In genomic region chr1:202968895-202969295, GRCh38 we compare ENCODE assay signal across 9 cellular contexts. TPM values are rescaled to one million over a fixed set of nuclear protein-coding genes. Genes with fewer than 3 reads are reported as not detected.
A peak's percentile ranks its signal among the peaks of the same experiment; 100 is the strongest.
DNase-seq lines count a peak whose midpoint lies in the region; ATAC-seq and TF ChIP-seq lines count a peak whose summit lies in the region.
"Had no signal": no experiment of that assay in that cellular context is flagged by ENCODE, and none has a peak within 500 bp of the region (broad histone marks: within the 10 kb centered on the region; RNA-seq: fewer than 3 reads in every experiment).

No MANE protein-coding gene starts in this region.

- no peak overlapping the region for H3K4me3 ChIP-seq in BJ (ENCODE audit: low read depth, low read length)
- no peak overlapping the region for H3K4me3 ChIP-seq in heart right ventricle
- H3K4me3 ChIP-seq: SK-N-MC had no signal

- H3K36me3 ChIP-seq in BJ (ENCODE audit: control insufficient read depth, insufficient read depth, low read length) (no peaks in the 10 kb centered on the region), heart right ventricle (peaks cover 0 to 17% (median 0%) of the 10 kb centered on the region in 9 donors)

- H3K9me3 ChIP-seq in heart right ventricle = no peaks in the 10 kb centered on the region

- 24 to 28% methylated on average over 5 of the region's 5 CpGs for WGBS in heart right ventricle, 2 donors

- DNase-seq in BJ (ENCODE audit: low read depth) (no peak), NCI-H82 treated with DMSO at 0.1 percent for 48 hours (lab: John Stamatoyannopoulos, UW; ENCODE audit: unreplicated experiment) (peak; percentile 83), heart right ventricle (peak in 1 of 2 donors; percentile 63), retina (peak; percentile 44)
- DNase-seq in activated naive CD4-positive, alpha-beta T cell treated with anti-CD3 and anti-CD28 coated beads, Interleukin-2, amount 50 U/mL, for 72 hours (ENCODE audit: low spot score in 2 of 2) = peak in 1 of 2 donors; percentile 36

- peak; percentile 66 for ATAC-seq in GM18511 (IDR thresholded peaks at IDR 0.05; ENCODE audit: unreplicated experiment)
- peak; percentile 70 for ATAC-seq in HG03354 (IDR thresholded peaks at IDR 0.05; ENCODE audit: poor library complexity, severe bottlenecking, unreplicated experiment)
- peak; percentile 57 to 70 for ATAC-seq in activated naive CD4-positive, alpha-beta T cell treated with anti-CD3 and anti-CD28 coated beads, Interleukin-2, amount 50 U/mL, for 72 hours
- peak in 7 of 8 donors; percentile 18 to 33 (median 29) for ATAC-seq in heart right ventricle
- ATAC-seq in HG03039 (IDR thresholded peaks at IDR 0.05; ENCODE audit: unreplicated experiment) = no peak

- CTCF ChIA-PET in BJ (lab: Yijun Ruan, JAX) = interaction anchor here (0.9 to 1.8 kb wide), 6 partner anchors 9 to 220 kb away, joined by 3 to 8 read pairs (median 4); no protein-coding TSS in a partner anchor

- peak overlapping the region in 5 of 10 donors; percentile 28 to 96 (median 51) for H3K27ac ChIP-seq in heart right ventricle
- H3K27ac ChIP-seq: SK-N-MC had no signal

- H3K27me3 ChIP-seq in BJ (ENCODE audit: control insufficient read depth, insufficient read depth, low read length) = no peaks in the 10 kb centered on the region
- no peaks in the 10 kb centered on the region for H3K27me3 ChIP-seq in heart right ventricle

- no peaks in the 10 kb centered on the region for H3K36me3 Mint-ChIP-seq in activated naive CD4-positive, alpha-beta T cell treated with anti-CD3 and anti-CD28 coated beads, Interleukin-2, amount 50 U/mL, for 72 hours

- no peaks in the 10 kb centered on the region for H3K9me3 Mint-ChIP-seq in activated naive CD4-positive, alpha-beta T cell treated with anti-CD3 and anti-CD28 coated beads, Interleukin-2, amount 50 U/mL, for 72 hours

- H3K4me1 ChIP-seq in heart right ventricle = peaks cover 6 to 52% (median 41%) of the 10 kb centered on the region in 9 donors

- intact Hi-C loops in heart right ventricle (cut with DNase I) = loop anchor here in 4 of 10 donors (5.0 kb wide), 1 partner anchor 42 kb away; the partner anchor contains the start of gene KLHL12 (in 4 of the 4)

- peak overlapping the region in 1 of 2 donors; percentile 88 for H3K27ac Mint-ChIP-seq in activated naive CD4-positive, alpha-beta T cell treated with anti-CD3 and anti-CD28 coated beads, Interleukin-2, amount 50 U/mL, for 72 hours

- POLR2A ChIA-PET in BJ (lab: Charles Lee) = no interaction called here

- TF ChIP-seq CTCF in BJ (IDR thresholded peaks at IDR 0.05; ENCODE audit: insufficient read depth, low read depth, low read length) = peak; percentile 87
- peak; percentile 34 to 72 (median 64) for TF ChIP-seq CTCF in heart right ventricle (IDR thresholded peaks at IDR 0.05)

RNA-seq across cellular contexts. Expression of gene CYB5R1, which starts 1.8 kb away (rescaled TPM):
- polyA plus RNA-seq in BJ (2011; rRNA removed) = 62.0 and 72.0 TPM in 2 replicates
- 21.1 and 31.4 TPM in 2 replicates for polyA minus RNA-seq in BJ (2011; rRNA and poly(A)+ RNA removed)
- total RNA-seq in activated naive CD4-positive, alpha-beta T cell treated with anti-CD3 and anti-CD28 coated beads, Interleukin-2, amount 50 U/mL, for 72 hours = 10 to 100 TPM; 15.2 to 26.7 TPM
- total RNA-seq in heart right ventricle = 100 to 1,000 TPM in 9 of 10 donors, 10 to 100 TPM in 1; 93.2 to 333 (median 223) TPM
- polyA plus RNA-seq in heart right ventricle = 100 to 1,000 TPM; 119 to 263 TPM

RNA-seq across cellular contexts. Expression of gene ADIPOR1, which starts 10.8 kb away (rescaled TPM):
- 190 and 199 TPM in 2 replicates for polyA plus RNA-seq in BJ (2011; rRNA removed)
- polyA minus RNA-seq in BJ (2011; rRNA and poly(A)+ RNA removed) = 106 and 193 TPM in 2 replicates
- 10 to 100 TPM; 69.4 to 97.8 TPM for total RNA-seq in activated naive CD4-positive, alpha-beta T cell treated with anti-CD3 and anti-CD28 coated beads, Interleukin-2, amount 50 U/mL, for 72 hours
- 100 to 1,000 TPM in 3 of 10 donors, 10 to 100 TPM in 7; 79.7 to 117 (median 95.0) TPM for total RNA-seq in heart right ventricle
- polyA plus RNA-seq in heart right ventricle = 100 to 1,000 TPM in 1 of 2 donors, 10 to 100 TPM in 1; 56.3 to 116 TPM

RNA-seq across cellular contexts. Expression of gene TMEM183A, which starts 38.3 kb away (rescaled TPM):
- 103 and 111 TPM in 2 replicates for polyA plus RNA-seq in BJ (2011; rRNA removed)
- 55.7 and 94.5 TPM in 2 replicates for polyA minus RNA-seq in BJ (2011; rRNA and poly(A)+ RNA removed)
- 10 to 100 TPM; 67.5 to 92.0 TPM for total RNA-seq in activated naive CD4-positive, alpha-beta T cell treated with anti-CD3 and anti-CD28 coated beads, Interleukin-2, amount 50 U/mL, for 72 hours
- 10 to 100 TPM; 18.2 to 34.2 (median 21.1) TPM for total RNA-seq in heart right ventricle
- 10 to 100 TPM; 11.5 to 38.1 TPM for polyA plus RNA-seq in heart right ventricle

RNA-seq across cellular contexts. Expression of gene KLHL12, which starts 41.9 kb away (rescaled TPM):
- 22.7 and 35.0 TPM in 2 replicates for polyA plus RNA-seq in BJ (2011; rRNA removed)
- 14.8 and 23.8 TPM in 2 replicates for polyA minus RNA-seq in BJ (2011; rRNA and poly(A)+ RNA removed)
- 10 to 100 TPM; 31.7 to 36.3 TPM for total RNA-seq in activated naive CD4-positive, alpha-beta T cell treated with anti-CD3 and anti-CD28 coated beads, Interleukin-2, amount 50 U/mL, for 72 hours
- 10 to 100 TPM; 15.1 to 31.5 (median 22.7) TPM for total RNA-seq in heart right ventricle
- polyA plus RNA-seq in heart right ventricle = 10 to 100 TPM in 1 of 2 donors, 1 to 10 TPM in 1; 9.8 to 10.6 TPM

RNA-seq across cellular contexts. Expression of gene PPFIA4, which starts 57.4 kb away (rescaled TPM):
- 2.0 and 3.8 TPM in 2 replicates for polyA plus RNA-seq in BJ (2011; rRNA removed)
- polyA minus RNA-seq in BJ (2011; rRNA and poly(A)+ RNA removed) = 2.5 and 2.8 TPM in 2 replicates
- total RNA-seq in activated naive CD4-positive, alpha-beta T cell treated with anti-CD3 and anti-CD28 coated beads, Interleukin-2, amount 50 U/mL, for 72 hours = 100 to 1,000 TPM in 1 of 2 donors, 1 to 10 TPM in 1; 1.9 to 112 TPM
- 10 to 100 TPM in 9 of 10 donors, 1 to 10 TPM in 1; 9.5 to 60.6 (median 35.2) TPM for total RNA-seq in heart right ventricle
- polyA plus RNA-seq in heart right ventricle = 10 to 100 TPM in 1 of 2 donors, 1 to 10 TPM in 1; 8.1 to 28.5 TPM
